1 cellular context compared by ENCODE assay signal in the genomic region with DNA sequence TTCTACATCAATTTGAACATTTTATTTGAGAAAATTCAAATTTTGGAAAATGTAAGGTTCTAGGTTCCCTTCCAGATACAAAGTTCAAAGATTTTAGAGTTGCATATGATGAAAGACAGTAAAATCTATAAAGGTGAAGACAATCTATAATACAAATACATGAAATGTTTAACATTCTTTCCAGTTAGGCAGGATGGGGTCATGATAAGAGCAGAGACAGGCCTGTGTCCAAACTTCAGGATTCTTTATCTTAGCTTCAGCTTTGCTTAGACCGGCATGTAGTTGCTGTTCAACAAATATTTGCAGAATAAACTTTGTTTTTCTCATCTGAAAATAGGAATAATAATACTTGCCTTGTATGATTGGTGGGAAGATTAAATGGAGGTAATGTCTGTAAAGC.
TF ChIP-seq lines count a peak whose summit lies in the region.

No MANE protein-coding gene starts in this region.

TF ChIP-seq in HepG2, 621 proteins besides CTCF, POLR2A, EP300 and RAD21 (continued from another document and continues in another):
- TF ChIP-seq, protein P1, sequence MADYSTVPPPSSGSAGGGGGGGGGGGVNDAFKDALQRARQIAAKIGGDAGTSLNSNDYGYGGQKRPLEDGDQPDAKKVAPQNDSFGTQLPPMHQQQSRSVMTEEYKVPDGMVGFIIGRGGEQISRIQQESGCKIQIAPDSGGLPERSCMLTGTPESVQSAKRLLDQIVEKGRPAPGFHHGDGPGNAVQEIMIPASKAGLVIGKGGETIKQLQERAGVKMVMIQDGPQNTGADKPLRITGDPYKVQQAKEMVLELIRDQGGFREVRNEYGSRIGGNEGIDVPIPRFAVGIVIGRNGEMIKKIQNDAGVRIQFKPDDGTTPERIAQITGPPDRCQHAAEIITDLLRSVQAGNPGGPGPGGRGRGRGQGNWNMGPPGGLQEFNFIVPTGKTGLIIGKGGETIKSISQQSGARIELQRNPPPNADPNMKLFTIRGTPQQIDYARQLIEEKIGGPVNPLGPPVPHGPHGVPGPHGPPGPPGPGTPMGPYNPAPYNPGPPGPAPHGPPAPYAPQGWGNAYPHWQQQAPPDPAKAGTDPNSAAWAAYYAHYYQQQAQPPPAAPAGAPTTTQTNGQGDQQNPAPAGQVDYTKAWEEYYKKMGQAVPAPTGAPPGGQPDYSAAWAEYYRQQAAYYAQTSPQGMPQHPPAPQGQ (CRISPR knock-in tag; IDR thresholded peaks at IDR 0.05; ENCODE audit: borderline replicate concordance), result no peak
- TF ChIP-seq POLR2G (IDR thresholded peaks at IDR 0.05; ENCODE audit: low read depth, low read length) (no peak), ZFX (CRISPR knock-in tag; IDR thresholded peaks at IDR 0.05; ENCODE audit: low read depth) (no peak), KDM2A (CRISPR knock-in tag; IDR thresholded peaks at IDR 0.05; ENCODE audit: borderline replicate concordance, low read depth) (no peak), NFAT5 (CRISPR knock-in tag; IDR thresholded peaks at IDR 0.05) (no peak), ZNF317 (CRISPR knock-in tag; IDR thresholded peaks at IDR 0.05) (no peak), SMAD9 (CRISPR knock-in tag; IDR thresholded peaks at IDR 0.05) (no peak), GTF3A (CRISPR knock-in tag; conservative IDR thresholded peaks at IDR 0.05) (no peak), PLSCR1 (CRISPR knock-in tag; IDR thresholded peaks at IDR 0.05; ENCODE audit: borderline replicate concordance) (no peak), NCOA1 (CRISPR knock-in tag; IDR thresholded peaks at IDR 0.05) (no peak), DMAP1 (CRISPR knock-in tag; IDR thresholded peaks at IDR 0.05) (no peak), BCLAF1 (IDR thresholded peaks at IDR 0.05) (no peak), PHF5A (CRISPR knock-in tag; IDR thresholded peaks at IDR 0.05; ENCODE audit: low read depth, unreplicated experiment) (no peak), TSC22D2 (CRISPR knock-in tag; IDR thresholded peaks at IDR 0.05; ENCODE audit: borderline replicate concordance) (no peak), NFKBIZ (CRISPR knock-in tag; IDR thresholded peaks at IDR 0.05) (no peak), CREM (IDR thresholded peaks at IDR 0.05) (peak; percentile 87), CREM (CRISPR knock-in tag; IDR thresholded peaks at IDR 0.05) (no peak), FOXM1 (CRISPR knock-in tag; IDR thresholded peaks at IDR 0.05) (no peak), RARA (CRISPR knock-in tag; IDR thresholded peaks at IDR 0.05) (peak; percentile 85), CERS6 (CRISPR knock-in tag; IDR thresholded peaks at IDR 0.05) (no peak), ZNF431 (CRISPR knock-in tag; IDR thresholded peaks at IDR 0.05; ENCODE audit: borderline replicate concordance, low read depth) (no peak), ZNF234 (CRISPR knock-in tag; conservative IDR thresholded peaks at IDR 0.05) (no peak), ZNF530 (CRISPR knock-in tag; IDR thresholded peaks at IDR 0.05; ENCODE audit: low read depth) (no peak), FOSL1 (CRISPR knock-in tag; IDR thresholded peaks at IDR 0.05; ENCODE audit: borderline replicate concordance) (no peak), HMGXB4 (CRISPR knock-in tag; IDR thresholded peaks at IDR 0.05; ENCODE audit: borderline replicate concordance in 1 of 2, low read depth in 1 of 2) (no peak), PHF21A (CRISPR knock-in tag; IDR thresholded peaks at IDR 0.05) (0 out of 2 replicates have a peak, but pooled peaks have one; percentile 31), FOXA3 (CRISPR knock-in tag; IDR thresholded peaks at IDR 0.05) (peak; percentile 73), ZNF460 (CRISPR knock-in tag; IDR thresholded peaks at IDR 0.05; ENCODE audit: borderline replicate concordance) (no peak), ONECUT2 (CRISPR knock-in tag; IDR thresholded peaks at IDR 0.05) (peak; percentile 74), U2AF2 (IDR thresholded peaks at IDR 0.05; ENCODE audit: low read depth, low read length) (no peak), RNF219 (CRISPR knock-in tag; IDR thresholded peaks at IDR 0.05) (no peak), NCOR1 (IDR thresholded peaks at IDR 0.05; ENCODE audit: borderline replicate concordance, low read length) (peak; percentile 61), ZNF724P (CRISPR knock-in tag; IDR thresholded peaks at IDR 0.05; ENCODE audit: borderline replicate concordance) (no peak), ZNF670 (CRISPR knock-in tag; IDR thresholded peaks at IDR 0.05; ENCODE audit: borderline replicate concordance) (no peak), ZSCAN9 (CRISPR knock-in tag; IDR thresholded peaks at IDR 0.05; ENCODE audit: borderline replicate concordance) (no peak)
- TF ChIP-seq, protein P2, sequence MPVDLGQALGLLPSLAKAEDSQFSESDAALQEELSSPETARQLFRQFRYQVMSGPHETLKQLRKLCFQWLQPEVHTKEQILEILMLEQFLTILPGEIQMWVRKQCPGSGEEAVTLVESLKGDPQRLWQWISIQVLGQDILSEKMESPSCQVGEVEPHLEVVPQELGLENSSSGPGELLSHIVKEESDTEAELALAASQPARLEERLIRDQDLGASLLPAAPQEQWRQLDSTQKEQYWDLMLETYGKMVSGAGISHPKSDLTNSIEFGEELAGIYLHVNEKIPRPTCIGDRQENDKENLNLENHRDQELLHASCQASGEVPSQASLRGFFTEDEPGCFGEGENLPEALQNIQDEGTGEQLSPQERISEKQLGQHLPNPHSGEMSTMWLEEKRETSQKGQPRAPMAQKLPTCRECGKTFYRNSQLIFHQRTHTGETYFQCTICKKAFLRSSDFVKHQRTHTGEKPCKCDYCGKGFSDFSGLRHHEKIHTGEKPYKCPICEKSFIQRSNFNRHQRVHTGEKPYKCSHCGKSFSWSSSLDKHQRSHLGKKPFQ (CRISPR knock-in tag; IDR thresholded peaks at IDR 0.05; ENCODE audit: insufficient replicate concordance), result no peak
- TF ChIP-seq, protein P3, sequence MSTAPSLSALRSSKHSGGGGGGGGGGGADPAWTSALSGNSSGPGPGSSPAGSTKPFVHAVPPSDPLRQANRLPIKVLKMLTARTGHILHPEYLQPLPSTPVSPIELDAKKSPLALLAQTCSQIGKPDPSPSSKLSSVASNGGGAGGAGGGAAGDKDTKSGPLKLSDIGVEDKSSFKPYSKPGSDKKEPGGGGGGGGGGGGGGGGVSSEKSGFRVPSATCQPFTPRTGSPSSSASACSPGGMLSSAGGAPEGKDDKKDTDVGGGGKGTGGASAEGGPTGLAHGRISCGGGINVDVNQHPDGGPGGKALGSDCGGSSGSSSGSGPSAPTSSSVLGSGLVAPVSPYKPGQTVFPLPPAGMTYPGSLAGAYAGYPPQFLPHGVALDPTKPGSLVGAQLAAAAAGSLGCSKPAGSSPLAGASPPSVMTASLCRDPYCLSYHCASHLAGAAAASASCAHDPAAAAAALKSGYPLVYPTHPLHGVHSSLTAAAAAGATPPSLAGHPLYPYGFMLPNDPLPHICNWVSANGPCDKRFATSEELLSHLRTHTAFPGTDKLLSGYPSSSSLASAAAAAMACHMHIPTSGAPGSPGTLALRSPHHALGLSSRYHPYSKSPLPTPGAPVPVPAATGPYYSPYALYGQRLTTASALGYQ (CRISPR knock-in tag; IDR thresholded peaks at IDR 0.05), result peak; percentile 75; the same call in 1 of the 2 replicates
